ENCODE assay signal across 19 cellular contexts in the genomic region with DNA sequence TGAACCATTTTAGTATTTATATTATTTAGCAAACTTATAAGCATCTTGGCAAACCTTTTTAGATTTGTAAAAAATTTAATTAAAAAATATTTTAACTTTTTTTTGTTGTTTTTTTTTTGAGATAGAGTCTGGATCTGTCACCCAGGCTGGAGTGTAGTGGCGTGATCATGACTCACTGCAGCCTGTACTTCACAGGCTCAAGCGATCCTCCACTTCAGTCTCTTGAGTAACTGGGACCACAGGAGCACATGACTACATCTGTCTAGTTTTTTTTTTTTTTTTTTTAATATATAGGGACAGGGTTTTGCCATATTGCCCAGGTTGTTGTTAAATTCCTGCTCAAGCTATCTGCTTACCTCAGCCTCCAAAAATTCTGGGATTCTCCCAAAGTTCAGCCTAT.
"Had no signal": no experiment of that assay in that cellular context is flagged by ENCODE, and none has a peak within 500 bp of the region (broad histone marks: within the 10 kb centered on the region; RNA-seq: fewer than 3 reads in every experiment).

No MANE protein-coding gene starts in this region.

- H3K4me3 ChIP-seq: cardiac muscle cell, dorsolateral prefrontal cortex had no signal

- H3K36me3 ChIP-seq: cardiac muscle cell, neutrophil had no signal

- H3K4me1 ChIP-seq: parathyroid adenoma had no signal

- H3K9ac ChIP-seq: parathyroid adenoma had no signal

- ATAC-seq: activated naive CD8-positive, alpha-beta T cell treated with anti-CD3 and anti-CD28 coated beads, Interleukin-2, amount 50 U/mL, for 24 hours; natural killer cell; stimulated activated memory B cell treated with anti-CD40 and anti-IgM and Interleukin-4, amounts not matched to agents 10 μg/mL and 1 μg/mL and 100 μg/mL, for 72 hours had no signal

- H3K36me3 Mint-ChIP-seq: stimulated activated memory B cell treated with anti-CD40 and anti-IgM and Interleukin-4, amounts not matched to agents 10 μg/mL and 1 μg/mL and 100 μg/mL, for 72 hours had no signal

- H3K27ac Mint-ChIP-seq: activated naive CD4-positive, alpha-beta T cell treated with anti-CD3 and anti-CD28 coated beads for 36 hours; activated naive CD8-positive, alpha-beta T cell treated with anti-CD3 and anti-CD28 coated beads, Interleukin-2, amount 50 U/mL, for 24 hours; activated T-helper 2 cell treated with anti-CD3 and anti-CD28 coated beads, Interferon-gamma antibody, Interleukin-2, Interleukin-4, amounts not matched to agents 10 μg/mL and 5 μg/mL and 100 μg/mL, durations not matched to agents 14 hours and 24 hours and 36 hours; natural killer cell; stimulated activated memory B cell treated with anti-CD40 and anti-IgM and Interleukin-4, amounts not matched to agents 10 μg/mL and 1 μg/mL and 100 μg/mL, for 72 hours; T-helper 2 cell treated with Interferon-gamma antibody and Interleukin-4, amounts not matched to agents 5 μg/mL and 100 μg/mL, for 36 hours had no signal

- H3K27ac ChIP-seq: cardiac muscle cell, dorsolateral prefrontal cortex, neutrophil, parathyroid adenoma had no signal

- H3K27me3 ChIP-seq: cardiac muscle cell, dorsolateral prefrontal cortex, neutrophil had no signal

- H3K27me3 Mint-ChIP-seq: activated naive CD8-positive, alpha-beta T cell treated with anti-CD3 and anti-CD28 coated beads, Interleukin-2, amount 50 U/mL, for 24 hours; stimulated activated memory B cell treated with anti-CD40 and anti-IgM and Interleukin-4, amounts not matched to agents 10 μg/mL and 1 μg/mL and 100 μg/mL, for 72 hours had no signal

- DNase-seq: activated CD4-positive, alpha-beta T cell treated with anti-CD3 and anti-CD28 coated beads, Interleukin-2, amount 50 U/mL, for 4 hours; activated CD4-positive, CD25-positive, alpha-beta regulatory T cell treated with anti-CD3 and anti-CD28 coated beads, Interleukin-2, amount 50 U/mL, for 72 hours; activated naive CD4-positive, alpha-beta T cell treated with anti-CD3 and anti-CD28 coated beads for 36 hours; activated naive CD8-positive, alpha-beta T cell treated with anti-CD3 and anti-CD28 coated beads, Interleukin-2, amount 50 U/mL, for 24 hours; activated T-cell treated with anti-CD3 and anti-CD28 coated beads for 4 hours; dorsolateral prefrontal cortex; erythroblast; glutamatergic neuron; kidney glomerular epithelial cell; mesendoderm; natural killer cell; stimulated activated CD4-positive, alpha-beta T cell treated with anti-CD3 and anti-CD28 coated beads, Interleukin-12 subunit alpha, Interleukin-12 subunit beta, amount 100 ng/mL, for 4 hours; stimulated activated CD4-positive, alpha-beta T cell treated with anti-CD3 and anti-CD28 coated beads, Interleukin-2, amount 100 ng/mL, for 24 hours had no signal

- H3K4me3 Mint-ChIP-seq: activated naive CD4-positive, alpha-beta T cell treated with anti-CD3 and anti-CD28 coated beads for 36 hours; activated naive CD8-positive, alpha-beta T cell treated with anti-CD3 and anti-CD28 coated beads, Interleukin-2, amount 50 U/mL, for 24 hours; natural killer cell; stimulated activated memory B cell treated with anti-CD40 and anti-IgM and Interleukin-4, amounts not matched to agents 10 μg/mL and 1 μg/mL and 100 μg/mL, for 72 hours; T-helper 2 cell treated with Interferon-gamma antibody and Interleukin-4, amounts not matched to agents 5 μg/mL and 100 μg/mL, for 36 hours had no signal

- H2AFZ ChIP-seq: parathyroid adenoma had no signal

- H3K4me1 Mint-ChIP-seq: activated naive CD8-positive, alpha-beta T cell treated with anti-CD3 and anti-CD28 coated beads, Interleukin-2, amount 50 U/mL, for 24 hours; natural killer cell; stimulated activated memory B cell treated with anti-CD40 and anti-IgM and Interleukin-4, amounts not matched to agents 10 μg/mL and 1 μg/mL and 100 μg/mL, for 72 hours had no signal
